15 cellular contexts compared by ENCODE assay signal in genomic region chr4:99061048-99061447, GRCh38. TPM values are rescaled to one million over a fixed set of nuclear protein-coding genes. Genes with fewer than 3 reads are reported as not detected.
A peak's percentile ranks its signal among the peaks of the same experiment; 100 is the strongest.
DNase-seq lines count a peak whose midpoint lies in the region; ATAC-seq, FAIRE-seq and TF ChIP-seq lines count a peak whose summit lies in the region.
"Had no signal": no experiment of that assay in that cellular context is flagged by ENCODE, and none has a peak within 500 bp of the region (broad histone marks: within the 10 kb centered on the region; RNA-seq: fewer than 3 reads in every experiment).

No MANE protein-coding gene starts in this region.

- dilution Hi-C loops in IMR-90 (cut with HindIII; ENCODE audit: low sequenced_read_pairs, unreplicated experiment) = no loop called here
- dilution Hi-C loops in endothelial cell of umbilical vein (cut with MboI; ENCODE audit: extremely low pct_ligation_motif_present, low sequenced_read_pairs) = no loop called here

- H2BK15ac ChIP-seq in IMR-90 (ENCODE audit: low read depth, low read length) = peak overlapping the region; percentile 99; the same call in 2 of the 3 replicates

- peak overlapping the region; percentile 92 for H2AK9ac ChIP-seq in IMR-90 (replicated peaks; ENCODE audit: low read depth, low read length, poor library complexity)

- no peak for TF ChIP-seq RAD21 in IMR-90 (IDR thresholded peaks at IDR 0.05; ENCODE audit: low read length)

- H3K9ac ChIP-seq in IMR-90 (ENCODE audit: low read depth, low read length) = no peak overlapping the region
- no peak overlapping the region for H3K9ac ChIP-seq in endothelial cell of umbilical vein (replicated peaks; ENCODE audit: extremely low read depth, insufficient read depth, low read length)
- H3K9ac ChIP-seq: parathyroid adenoma had no signal

- ATAC-seq in IMR-90 (ENCODE audit: low read depth) (no peak), psoas muscle (no peak)
- ATAC-seq: body of pancreas had no signal

- no peak overlapping the region; the same call in 1 of the 2 replicates for H3K56ac ChIP-seq in IMR-90 (ENCODE audit: extremely low read depth, insufficient read depth, low read length)

- no peak for FAIRE-seq in endothelial cell of umbilical vein (lab: Jason Lieb, UNC)

- peaks cover 12 to 18% of the 10 kb centered on the region in 2 experiments for H3K79me1 ChIP-seq in IMR-90 (ENCODE audit: low read depth in 1 of 2, low read length in 2 of 2)

- H2BK20ac ChIP-seq in IMR-90 (ENCODE audit: low read depth, low read length) = peak overlapping the region; percentile 94

- H3K27ac ChIP-seq in IMR-90 (ENCODE audit: insufficient read depth, low read length) = peak overlapping the region; percentile 34
- H3K27ac ChIP-seq in endothelial cell of umbilical vein (ENCODE audit: insufficient read depth, low read depth, low read length) = peak overlapping the region; percentile 59
- peak overlapping the region; percentile 79 for H3K27ac ChIP-seq in psoas muscle
- H3K27ac ChIP-seq: body of pancreas, C4-2B, parathyroid adenoma had no signal

- no CpG with 5 or more reads among the region's 7 CpGs for WGBS in IMR-90 (ENCODE audit: extremely low coverage in 2 of 2, insufficient read length in 1 of 2), 2 experiments
- 82 to 90% (median 87%) methylated on average over 7 of the region's 7 CpGs for WGBS in psoas muscle, 3 donors

- peak overlapping the region; percentile 94 for H3K14ac ChIP-seq in IMR-90 (replicated peaks; ENCODE audit: low read depth, low read length)

- H3K27me3 ChIP-seq in IMR-90 (ENCODE audit: control insufficient read depth, insufficient read depth, low read length) (no peaks in the 10 kb centered on the region), endothelial cell of umbilical vein (ENCODE audit: control insufficient read depth in 2 of 2, insufficient read depth in 2 of 2, low read length in 2 of 2) (no peaks in the 10 kb centered on the region), psoas muscle (ENCODE audit: insufficient read depth in 3 of 3, low read length in 2 of 3) (no peaks in the 10 kb centered on the region)
- H3K27me3 ChIP-seq: body of pancreas had no signal

- H3K4ac ChIP-seq in IMR-90 (ENCODE audit: low read depth, low read length) = peak overlapping the region; percentile 92

- H2BK5ac ChIP-seq in IMR-90 (ENCODE audit: low read depth, low read length, poor library complexity, severe bottlenecking) = peak overlapping the region; percentile 89

- peak overlapping the region; percentile 7; the same call in 1 of the 2 replicates for H3K18ac ChIP-seq in IMR-90 (ENCODE audit: low read depth, low read length)

- H2AFZ ChIP-seq in IMR-90 (replicated peaks; ENCODE audit: low read length, poor library complexity) (no peak overlapping the region), endothelial cell of umbilical vein (ENCODE audit: low read depth, low read length) (no peak overlapping the region)
- H2AFZ ChIP-seq: parathyroid adenoma had no signal

- TF ChIP-seq POLR2A in IMR-90 (IDR thresholded peaks at IDR 0.05; ENCODE audit: low read depth, low read length) (no peak), endothelial cell of umbilical vein (IDR thresholded peaks at IDR 0.05; ENCODE audit: low read depth, low read length) (no peak)

- H3K4me2 ChIP-seq in IMR-90 (ENCODE audit: low read depth, low read length) = no peak overlapping the region
- H3K4me2 ChIP-seq in endothelial cell of umbilical vein (ENCODE audit: insufficient read depth, low read length) = no peak overlapping the region

- peaks cover 11% of the 10 kb centered on the region for H3K36me3 ChIP-seq in IMR-90 (ENCODE audit: control insufficient read depth, insufficient read depth, low read length)
- peaks cover 3 to 5% of the 10 kb centered on the region in 2 experiments for H3K36me3 ChIP-seq in endothelial cell of umbilical vein (ENCODE audit: control insufficient read depth in 2 of 2, extremely low read depth in 1 of 2, insufficient read depth in 2 of 2, low read length in 2 of 2)
- H3K36me3 ChIP-seq in psoas muscle (ENCODE audit: insufficient read depth in 1 of 2, low read depth in 1 of 2) = peaks cover 5 to 17% of the 10 kb centered on the region in 2 donors

- in situ Hi-C loops in IMR-90 (cut with MboI; ENCODE audit: low sequenced_read_pairs) = loop anchor here (25.0 kb wide), 1 partner anchor 599 kb away; no protein-coding TSS in a partner anchor

- H2AK5ac ChIP-seq in IMR-90 (ENCODE audit: low read depth, low read length) = peak overlapping the region; percentile 99

- intact Hi-C loops in IMR-90 (cut with micrococcal nuclease) (loop anchor here (10.0 kb wide), 1 partner anchor 596 kb away; no protein-coding TSS in a partner anchor), endothelial cell of umbilical vein (cut with micrococcal nuclease) (no loop called here), psoas muscle (cut with DNase I) (no loop called here)

- DNase-seq in GM03348 (ENCODE audit: low spot score) (peak; percentile 8), IMR-90 (no peak), endothelial cell of umbilical vein (ENCODE audit: low read depth, low spot score) (no peak), psoas muscle (no peak), NCI-H1105 (lab: John Stamatoyannopoulos, UW) (no peak), Ammon's horn (ENCODE audit: low spot score) (no peak), D341Med (ENCODE audit: low spot score) (no peak)
- DNase-seq: body of pancreas, DND-41, immature natural killer cell, Karpas-422, NCI-H187 treated with DMSO at 0.1 percent for 48 hours, NCI-H774 had no signal

- CTCF ChIA-PET in IMR-90 (lab: Yijun Ruan, JAX) = no interaction called here
- CTCF ChIA-PET in endothelial cell of umbilical vein (lab: Charles Lee) = no interaction called here

- H3K9me1 ChIP-seq in IMR-90 (ENCODE audit: insufficient read depth, low read length) = no peaks in the 10 kb centered on the region
- H3K9me1 ChIP-seq in endothelial cell of umbilical vein (replicated peaks; ENCODE audit: control insufficient read depth, extremely low read depth, insufficient read depth, low read length) = no peaks in the 10 kb centered on the region

- peak overlapping the region; percentile 91 for H2BK120ac ChIP-seq in IMR-90 (ENCODE audit: low read depth, low read length)

- no peaks in the 10 kb centered on the region for H3K9me3 ChIP-seq in IMR-90 (ENCODE audit: control insufficient read depth, insufficient read depth, low read length)
- H3K9me3 ChIP-seq in endothelial cell of umbilical vein (replicated peaks; ENCODE audit: control insufficient read depth, insufficient read depth, low read length) = no peaks in the 10 kb centered on the region
- no peaks in the 10 kb centered on the region for H3K9me3 ChIP-seq in psoas muscle
- H3K9me3 ChIP-seq: body of pancreas had no signal

- H4K8ac ChIP-seq in IMR-90 (ENCODE audit: low read depth in 2 of 2, low read length in 2 of 2) = peak overlapping the region; percentile 6 to 69; a peak in 3 of 4 replicates

- H4K20me1 ChIP-seq in IMR-90 (ENCODE audit: insufficient read depth, low read length) = no peaks in the 10 kb centered on the region
- no peaks in the 10 kb centered on the region for H4K20me1 ChIP-seq in endothelial cell of umbilical vein (replicated peaks; ENCODE audit: control insufficient read depth, extremely low read depth, insufficient read depth, low read length)

- peak overlapping the region; percentile 78 for H3K23ac ChIP-seq in IMR-90 (ENCODE audit: low read depth, low read length)

- no peak overlapping the region for H3K4me3 ChIP-seq in IMR-90 (ENCODE audit: insufficient read depth, low read depth, low read length)
- no peak overlapping the region for H3K4me3 ChIP-seq in endothelial cell of umbilical vein (replicated peaks in 1 of 3; ENCODE audit: insufficient read depth in 1 of 3, low read depth in 1 of 3, low read length in 3 of 3)
- H3K4me3 ChIP-seq in psoas muscle = no peak overlapping the region
- H3K4me3 ChIP-seq: body of pancreas had no signal

- peak overlapping the region; percentile 43 for H4K5ac ChIP-seq in IMR-90 (ENCODE audit: low read depth, low read length)

- H3K4me1 ChIP-seq in IMR-90 (ENCODE audit: control insufficient read depth, insufficient read depth, low read length) (peaks cover 9% of the 10 kb centered on the region), endothelial cell of umbilical vein (ENCODE audit: control insufficient read depth, extremely low read depth, insufficient read depth, low read length) (peaks cover 18% of the 10 kb centered on the region), psoas muscle (peaks cover 24% of the 10 kb centered on the region)
- H3K4me1 ChIP-seq: body of pancreas, parathyroid adenoma had no signal

- TF ChIP-seq CTCF in IMR-90 (conservative IDR thresholded peaks at IDR 0.05; ENCODE audit: low read depth, low read length) (no peak), endothelial cell of umbilical vein (IDR thresholded peaks at IDR 0.05; ENCODE audit: extremely low read depth in 1 of 2, insufficient read depth in 1 of 2, low read depth in 1 of 2, low read length in 2 of 2) (no peak), psoas muscle (IDR thresholded peaks at IDR 0.05) (no peak)

- BruUV-seq in IMR-90 (replicated peaks; lab: Mats Ljungman, UMichigan) (no TSS peak), endothelial cell of umbilical vein (replicated peaks; lab: Mats Ljungman, UMichigan) (no TSS peak)

- H4K91ac ChIP-seq in IMR-90 (ENCODE audit: insufficient read depth, low read depth, low read length) = peak overlapping the region; percentile 83

- POLR2A ChIA-PET in IMR-90 (lab: Charles Lee; ENCODE audit: unreplicated experiment) (no interaction called here), endothelial cell of umbilical vein (lab: Charles Lee) (no interaction called here)

- no peaks in the 10 kb centered on the region for H3K79me2 ChIP-seq in endothelial cell of umbilical vein (ENCODE audit: control insufficient read depth, insufficient read depth, low read length)
- H3K79me2 ChIP-seq: parathyroid adenoma had no signal

TF ChIP-seq in IMR-90, 13 proteins besides CTCF, POLR2A, EP300 and RAD21 (continues in another document):
- TF ChIP-seq FOS (IDR thresholded peaks at IDR 0.05; ENCODE audit: low read depth, low read length) = no peak

RNA-seq across cellular contexts. Expression of gene ADH5, which starts 27.5 kb away (rescaled TPM):
- total RNA-seq in IMR-90 (2012; rRNA removed) = 178 and 246 TPM in 2 replicates
- 117 and 140 TPM in 2 replicates for polyA plus RNA-seq in IMR-90 (2012; rRNA removed)
- 29.7 and 40.9 TPM in 2 replicates for polyA plus RNA-seq in IMR-90 (2012; cell fraction: cytosol; rRNA removed)
- 18.4 and 108 TPM in 2 replicates for polyA plus RNA-seq in IMR-90 (2012; cell fraction: nucleus; rRNA removed; ENCODE audit: low replicate concordance)
- total RNA-seq in endothelial cell of umbilical vein = 101 and 103 TPM in 2 replicates
- 53.4 and 89.2 TPM in 2 replicates for polyA plus RNA-seq in endothelial cell of umbilical vein
- polyA plus RNA-seq in endothelial cell of umbilical vein (2011; cell fraction: cytosol; rRNA removed) = 80.2 and 85.1 TPM in 2 replicates
- 56.9 and 85.4 TPM in 2 replicates for polyA plus RNA-seq in endothelial cell of umbilical vein (2011; cell fraction: nucleus; rRNA removed)
- 77.6 and 134 TPM in 2 replicates for polyA plus RNA-seq in endothelial cell of umbilical vein (2012)
- 113 and 124 TPM in 2 replicates for polyA minus RNA-seq in endothelial cell of umbilical vein
- 40.4 TPM for polyA minus RNA-seq in endothelial cell of umbilical vein (2011; cell fraction: cytosol; rRNA and poly(A)+ RNA removed)
- 23.3 and 27.9 TPM in 2 replicates for polyA minus RNA-seq in endothelial cell of umbilical vein (2011; cell fraction: nucleus; rRNA and poly(A)+ RNA removed)
- total RNA-seq in psoas muscle = 10 to 100 TPM; 59.8 to 96.3 (median 70.6) TPM
- polyA plus RNA-seq in psoas muscle = 100 to 1,000 TPM in 1 of 3 donors, 10 to 100 TPM in 2; 64.1 to 108 (median 87.0) TPM
